Comparison of ENCODE assay signal across 8 cellular contexts in the genomic region with DNA sequence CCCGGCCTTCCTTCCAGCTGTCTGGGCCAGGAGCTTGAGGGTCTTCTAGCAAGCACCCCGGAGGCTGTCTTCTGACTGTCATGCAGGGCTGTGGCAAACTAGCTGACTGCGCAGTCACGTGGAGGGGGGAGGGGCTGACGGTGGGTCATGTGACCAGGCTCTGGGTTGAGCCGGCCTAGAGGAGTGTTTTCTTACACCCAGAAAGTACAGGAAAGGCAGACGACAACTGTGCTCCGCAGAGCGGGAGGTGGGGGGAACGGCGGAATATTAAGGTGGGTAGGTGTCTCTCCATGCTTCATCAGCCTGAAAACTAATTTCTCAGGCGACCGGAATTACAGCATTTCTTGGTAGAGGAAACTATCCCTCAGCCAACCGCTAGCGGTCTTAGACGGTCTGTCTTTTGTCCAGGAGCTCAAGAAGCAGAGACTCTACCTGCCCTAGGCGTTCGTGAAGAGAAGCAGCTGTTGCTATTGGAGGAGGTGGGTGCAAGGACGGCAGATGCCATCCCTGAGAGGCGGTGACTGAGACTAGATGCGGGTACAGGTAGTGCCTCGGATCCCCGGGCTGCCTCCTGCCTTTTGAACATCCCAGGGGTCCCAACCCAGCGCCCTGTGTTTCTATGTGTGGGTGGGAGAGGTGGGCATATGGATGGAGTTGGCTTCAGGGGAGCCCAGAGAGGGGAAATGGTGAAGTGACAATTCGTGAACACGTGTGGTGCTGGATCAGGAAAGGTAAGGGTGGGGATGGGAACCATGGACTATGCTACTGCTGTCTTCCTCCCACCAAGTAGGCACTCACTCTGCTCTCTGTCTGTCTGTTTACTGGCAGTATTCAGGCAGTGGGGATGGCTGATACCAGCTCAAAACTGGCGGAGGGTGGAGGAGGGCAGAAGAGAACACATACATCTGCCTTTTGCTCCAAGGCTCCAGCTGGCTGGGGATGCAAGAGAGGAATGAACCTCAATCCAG. TPM values are rescaled to one million over a fixed set of nuclear protein-coding genes. Genes with fewer than 3 reads are reported as not detected.
DNase-seq lines count a peak whose midpoint lies in the region; ATAC-seq, FAIRE-seq and TF ChIP-seq lines count a peak whose summit lies in the region.

No MANE protein-coding gene starts in this region.

- FAIRE-seq in kidney (lab: Jason Lieb, UNC) = peak; percentile 8

- H3K27me3 Mint-ChIP-seq in activated B cell treated with CpG ODN at 0.5 μM for 24 hours = no peaks in the 10 kb centered on the region
- no peaks in the 10 kb centered on the region for H3K27me3 Mint-ChIP-seq in central memory CD8-positive, alpha-beta T cell

- no peaks in the 10 kb centered on the region for H3K4me1 ChIP-seq in kidney (ENCODE audit: control insufficient read depth in 1 of 2, insufficient read depth in 1 of 2, low read depth in 1 of 2, low read length in 2 of 2)

- TF ChIP-seq CTCF in GM06990 (IDR thresholded peaks at IDR 0.05; ENCODE audit: insufficient read depth, low read length, poor library complexity, severe bottlenecking) (no peak), HFF-Myc (IDR thresholded peaks at IDR 0.05; ENCODE audit: low read depth, low read length, missing control alignments) (no peak), activated B cell treated with CpG ODN at 0.5 μM for 24 hours (IDR thresholded peaks at IDR 0.05) (no peak), kidney (IDR thresholded peaks at IDR 0.05; ENCODE audit: borderline replicate concordance, extremely low read depth, insufficient read depth) (no peak)

- peak; percentile 53 for DNase-seq in GM06990 (ENCODE audit: extremely low read depth, insufficient read length)
- peak; percentile 14 for DNase-seq in HFF-Myc (ENCODE audit: extremely low read depth, low read depth)
- DNase-seq in NCI-H1436 (lab: John Stamatoyannopoulos, UW) = peak; percentile 78
- DNase-seq in activated B cell treated with CpG ODN at 0.5 μM for 24 hours = peak; percentile 70
- peak; percentile 58 to 69 for DNase-seq in central memory CD8-positive, alpha-beta T cell (ENCODE audit: low spot score in 2 of 2)
- peak; percentile 95 for DNase-seq in kidney
- DNase-seq in stimulated activated CD4-positive, alpha-beta T cell treated with anti-CD3 and anti-CD28 coated beads, Interleukin-12 subunit alpha, Interleukin-12 subunit beta, amount 100 ng/mL, for 4 hours = peak; percentile 77
- no peak for DNase-seq in AML-193 (lab: John Stamatoyannopoulos, UW)

- H3K36me3 ChIP-seq in GM06990 (ENCODE audit: control insufficient read depth, insufficient read depth, low read length) = no peaks in the 10 kb centered on the region
- H3K36me3 ChIP-seq in kidney (ENCODE audit: control insufficient read depth in 1 of 2, insufficient read depth in 2 of 2, low read length in 2 of 2) = no peaks in the 10 kb centered on the region

- H3K27ac ChIP-seq in kidney (ENCODE audit: low read depth in 2 of 2, low read length in 2 of 2) = peak overlapping the region; percentile 32 to 54

- peaks cover 17% of the 10 kb centered on the region for H3K4me1 Mint-ChIP-seq in activated B cell treated with CpG ODN at 0.5 μM for 24 hours
- H3K4me1 Mint-ChIP-seq in central memory CD8-positive, alpha-beta T cell = peaks cover 24% of the 10 kb centered on the region

- H3K27me3 ChIP-seq in GM06990 (replicated peaks; ENCODE audit: control insufficient read depth, insufficient read depth, low read length) = no peaks in the 10 kb centered on the region; the same call in 1 of the 2 replicates

- POLR2A ChIA-PET in activated B cell treated with CpG ODN at 0.5 μM for 24 hours (lab: Charles Lee) = interaction anchor here (0.5 to 1.4 kb wide), 3 partner anchors 8 to 64 kb away, joined by 3 to 6 read pairs (median 4); partner anchors contain the start of gene ARMCX5

- no peaks in the 10 kb centered on the region for H3K9me3 ChIP-seq in kidney (ENCODE audit: control insufficient read depth in 1 of 2, low read length in 2 of 2)

- peak overlapping the region; percentile 92 for H3K27ac Mint-ChIP-seq in activated B cell treated with CpG ODN at 0.5 μM for 24 hours
- H3K27ac Mint-ChIP-seq in central memory CD8-positive, alpha-beta T cell (ENCODE audit: low read depth) = peak overlapping the region; percentile 74

- H3K4me3 ChIP-seq in GM06990 (replicated peaks; ENCODE audit: low read depth, low read length) (peak overlapping the region; percentile 57), HFF-Myc (replicated peaks; ENCODE audit: low read depth, low read length) (peak overlapping the region; percentile 51), kidney (ENCODE audit: low read length in 2 of 2) (peak overlapping the region; percentile 76 to 82)

- CTCF ChIA-PET in activated B cell treated with CpG ODN at 0.5 μM for 24 hours (lab: Charles Lee) = no interaction called here

- ATAC-seq in activated B cell treated with CpG ODN at 0.5 μM for 24 hours (ENCODE audit: low read depth) = peak; percentile 95
- ATAC-seq in central memory CD8-positive, alpha-beta T cell (replicated peaks; ENCODE audit: extremely low read depth, poor library complexity, severe bottlenecking) = peak; percentile 95

- H3K9me3 Mint-ChIP-seq in activated B cell treated with CpG ODN at 0.5 μM for 24 hours = no peaks in the 10 kb centered on the region
- H3K9me3 Mint-ChIP-seq in central memory CD8-positive, alpha-beta T cell = no peaks in the 10 kb centered on the region

- peak overlapping the region; percentile 73 for H3K9ac ChIP-seq in kidney (ENCODE audit: low read length in 2 of 2)

- H3K36me3 Mint-ChIP-seq in activated B cell treated with CpG ODN at 0.5 μM for 24 hours (ENCODE audit: low read depth) = peaks cover 4% of the 10 kb centered on the region
- peaks cover 9% of the 10 kb centered on the region for H3K36me3 Mint-ChIP-seq in central memory CD8-positive, alpha-beta T cell (ENCODE audit: insufficient read depth)

- intact Hi-C loops in activated B cell treated with CpG ODN at 0.5 μM for 24 hours (cut with micrococcal nuclease) = loop anchor here (2.0 to 5.0 kb wide), 4 partner anchors 61 to 503 kb away; partner anchors contain the start of genes ARMCX5, BEX5 and GPRASP3
- intact Hi-C loops in kidney (cut with DNase I) = no loop called here

- peak overlapping the region; percentile 92 for H3K4me3 Mint-ChIP-seq in activated B cell treated with CpG ODN at 0.5 μM for 24 hours
- peak overlapping the region; percentile 83 for H3K4me3 Mint-ChIP-seq in central memory CD8-positive, alpha-beta T cell

RNA-seq across cellular contexts. Expression of gene GPRASP1, which starts 8.8 kb away (rescaled TPM):
- total RNA-seq in activated B cell treated with CpG ODN at 0.5 μM for 24 hours (4.6 and 5.9 TPM in 2 replicates), kidney (8.1 TPM)
- polyA plus RNA-seq in kidney (ENCODE audit: insufficient read depth, low read depth, low replicate concordance) = 4.8 TPM

RNA-seq across cellular contexts. Expression of gene GPRASP2, which starts 52.2 kb away (rescaled TPM):
- 0.16 and 0.34 TPM in 2 replicates for total RNA-seq in activated B cell treated with CpG ODN at 0.5 μM for 24 hours
- 11.4 TPM for total RNA-seq in kidney
- 12.4 TPM for polyA plus RNA-seq in kidney (ENCODE audit: insufficient read depth, low read depth, low replicate concordance)

Comparison
In these comparisons a context has a peak if more than half of its experiments do, and no peak if none do; other contexts are left out.
1. DNase-seq: peak in GM06990 (single experiment), HFF-Myc (single experiment), NCI-H1436 (single experiment), activated B cell treated with CpG ODN at 0.5 μM for 24 hours (single experiment), central memory CD8-positive, alpha-beta T cell (2 of 2), kidney (single experiment) and stimulated activated CD4-positive, alpha-beta T cell treated with anti-CD3 and anti-CD28 coated beads, Interleukin-12 subunit alpha, Interleukin-12 subunit beta, amount 100 ng/mL, for 4 hours (single experiment); none in AML-193 (0 of 2).
2. Peak in every context shown above with its lines, with median percentiles within 50 percentile points of each other: H3K4me3 ChIP-seq.